9 cellular contexts compared by ENCODE assay signal in the genomic region with DNA sequence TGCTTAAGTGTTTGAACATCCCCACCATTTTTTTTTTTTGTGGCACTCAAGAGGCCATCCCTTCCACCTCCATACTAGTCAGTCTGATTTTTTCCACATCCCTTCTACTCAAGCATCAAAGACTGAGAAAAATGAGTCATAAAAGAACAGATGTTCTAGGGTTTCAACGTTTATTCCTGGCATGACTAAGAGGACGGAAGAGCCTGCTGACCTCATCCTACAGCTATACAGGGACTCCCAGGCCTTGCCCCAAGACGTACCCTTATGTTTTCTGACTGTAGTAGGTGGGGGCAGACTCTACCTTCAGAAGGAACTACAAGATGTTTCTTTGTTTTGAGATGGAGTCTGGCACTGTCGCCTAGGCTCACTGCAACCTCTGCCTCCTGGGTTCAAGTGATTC. TPM values are rescaled to one million over a fixed set of nuclear protein-coding genes. Genes with fewer than 3 reads are reported as not detected.
A peak's percentile ranks its signal among the peaks of the same experiment; 100 is the strongest.
DNase-seq lines count a peak whose midpoint lies in the region; ATAC-seq and TF ChIP-seq lines count a peak whose summit lies in the region.
"Had no signal": no experiment of that assay in that cellular context is flagged by ENCODE, and none has a peak within 500 bp of the region (broad histone marks: within the 10 kb centered on the region; RNA-seq: fewer than 3 reads in every experiment).

No MANE protein-coding gene starts in this region.

- H3K4me1 ChIP-seq in MM.1S (ENCODE audit: low read length), result peaks cover 5% of the 10 kb centered on the region; the same call in 1 of the 2 replicates

- intact Hi-C loops in dorsolateral prefrontal cortex (cut with DNase I), result no loop called here

- no peaks in the 10 kb centered on the region for H3K9me2 ChIP-seq in MM.1S (replicated peaks; ENCODE audit: insufficient read depth, low read length)

- no peak for TF ChIP-seq CTCF in fibroblast of mammary gland (conservative IDR thresholded peaks at IDR 0.05; ENCODE audit: control insufficient read depth, insufficient read depth, low read depth, low read length)
- no peak for TF ChIP-seq CTCF in nephron progenitor cell (IDR thresholded peaks at IDR 0.05)
- no peak for TF ChIP-seq CTCF in MM.1S (IDR thresholded peaks at IDR 0.05; ENCODE audit: low read length)
- TF ChIP-seq CTCF in dorsolateral prefrontal cortex (IDR thresholded peaks at IDR 0.05 in 54 of 56, conservative IDR thresholded peaks at IDR 0.05 in 2 of 56; ENCODE audit: low read depth in 1 of 56, partially characterized antibody in 56 of 56), result no peak

- no peak overlapping the region for H2AFZ ChIP-seq in MM.1S (ENCODE audit: low read length)

- no peaks in the 10 kb centered on the region for H4K20me1 ChIP-seq in MM.1S (ENCODE audit: insufficient read depth, low read length)

- H3K27me3 ChIP-seq in MM.1S (replicated peaks; ENCODE audit: insufficient read depth, low read length) (no peaks in the 10 kb centered on the region), dorsolateral prefrontal cortex (peaks cover 0 to 30% (median 0%) of the 10 kb centered on the region in 45 donors)

- peaks cover 27% of the 10 kb centered on the region for H3K4me1 Mint-ChIP-seq in nephron progenitor cell

- H3K9me3 ChIP-seq in MM.1S (replicated peaks; ENCODE audit: insufficient read depth, low read length), result no peaks in the 10 kb centered on the region

- no peaks in the 10 kb centered on the region for H3K36me3 ChIP-seq in MM.1S (replicated peaks; ENCODE audit: insufficient read depth, low read length)

- H3K4me3 ChIP-seq in fibroblast of mammary gland (ENCODE audit: control insufficient read depth, low read depth, low read length) (no peak overlapping the region), MM.1S (ENCODE audit: low read length) (no peak overlapping the region), dorsolateral prefrontal cortex (no peak overlapping the region)

- H3K4me3 Mint-ChIP-seq in nephron progenitor cell, result no peak overlapping the region

- H3K27ac Mint-ChIP-seq in nephron progenitor cell, result no peak overlapping the region

- H3K27me3 Mint-ChIP-seq in nephron progenitor cell (ENCODE audit: low read depth, poor library complexity), result peaks cover 37% of the 10 kb centered on the region

- no peak overlapping the region for H3K4me2 ChIP-seq in MM.1S (ENCODE audit: low read depth, low read length)

- H3K79me2 ChIP-seq in MM.1S (ENCODE audit: low read length), result no peaks in the 10 kb centered on the region

- H3K9ac ChIP-seq in MM.1S (ENCODE audit: low read length), result no peak overlapping the region

- peak; percentile 35 for ATAC-seq in GM18870 (IDR thresholded peaks at IDR 0.05; ENCODE audit: unreplicated experiment)
- ATAC-seq: right cardiac atrium had no signal

- H3F3A ChIP-seq in MM.1S (ENCODE audit: insufficient read depth, low read length), result peaks cover 12% of the 10 kb centered on the region; the same call in 1 of the 2 replicates

- no peaks in the 10 kb centered on the region for H3K9me3 Mint-ChIP-seq in nephron progenitor cell

- DNase-seq in AG08396 (ENCODE audit: low spot score), result peak; percentile 93
- peak; percentile 98 for DNase-seq in RKO (ENCODE audit: low spot score)
- peak; percentile 98 for DNase-seq in fibroblast of mammary gland (ENCODE audit: low read depth)
- DNase-seq in nephron progenitor cell, result no peak
- DNase-seq in MM.1S, result no peak
- DNase-seq in DMS114 treated with DMSO at 0.1 percent for 48 hours (lab: John Stamatoyannopoulos, UW; ENCODE audit: unreplicated experiment), result no peak
- DNase-seq in dorsolateral prefrontal cortex, result no peak
- DNase-seq: right cardiac atrium had no signal

- H3K27ac ChIP-seq in MM.1S (ENCODE audit: low read length), result no peak overlapping the region
- no peak overlapping the region for H3K27ac ChIP-seq in dorsolateral prefrontal cortex

- no peaks in the 10 kb centered on the region for H3K36me3 Mint-ChIP-seq in nephron progenitor cell (ENCODE audit: low read depth)

RNA-seq across cellular contexts. Expression of a gene that starts 3.3 kb away (rescaled TPM):
- total RNA-seq in dorsolateral prefrontal cortex, result 100 to 1,000 TPM in 3 of 120 experiments, 10 to 100 TPM in 117; 10.7 to 128 (median 50.0) TPM

RNA-seq across cellular contexts. Expression of a gene that starts 23.3 kb away (rescaled TPM):
- total RNA-seq in dorsolateral prefrontal cortex, result 1 to 10 TPM in 112 of 120 experiments, under 1 TPM in 8; 0.15 to 7.3 (median 2.6) TPM

RNA-seq across cellular contexts. Expression of a gene that starts 53.7 kb away (rescaled TPM):
- 10 to 100 TPM; 24.8 to 60.8 (median 39.0) TPM for total RNA-seq in dorsolateral prefrontal cortex

Comparison
In these comparisons a context has a peak if more than half of its experiments do, and no peak if none do; other contexts are left out.
1. DNase-seq: peak in AG08396 (single experiment), RKO (single experiment) and fibroblast of mammary gland (single experiment); none in nephron progenitor cell (single experiment), MM.1S (single experiment), DMS114 treated with DMSO at 0.1 percent for 48 hours (single experiment) and dorsolateral prefrontal cortex (0 of 10).